In genomic region chr20:52060794-52061714, GRCh38 we compare ENCODE assay signal across 9 cellular contexts.
DNase-seq lines count a peak whose midpoint lies in the region; ATAC-seq and TF ChIP-seq lines count a peak whose summit lies in the region.
"Had no signal": no experiment of that assay in that cellular context is flagged by ENCODE, and none has a peak within 500 bp of the region (broad histone marks: within the 10 kb centered on the region; RNA-seq: fewer than 3 reads in every experiment).

No MANE protein-coding gene starts in this region.

- no peaks in the 10 kb centered on the region for H3K36me3 ChIP-seq in HCT116 (ENCODE audit: control insufficient read depth in 1 of 2, insufficient read depth in 2 of 2, low read length in 2 of 2)
- no peaks in the 10 kb centered on the region for H3K36me3 ChIP-seq in uterus

- no peak overlapping the region for H3K9ac ChIP-seq in HCT116 (ENCODE audit: low read length)

- CTCF ChIA-PET in HCT116 (lab: Charles Lee) = interaction anchor here (0.5 to 3.1 kb wide), 10 partner anchors 261 to 466 kb away, joined by 3 to 14 read pairs (median 4); partner anchors contain the start of gene ATP9A

- no peak overlapping the region for H3K4me3 Mint-ChIP-seq in glutamatergic neuron (ENCODE audit: unreplicated experiment)
- H3K4me3 Mint-ChIP-seq: natural killer cell treated with Interleukin-12 subunit alpha and Interleukin-12 subunit beta and Interleukin-15 and Interleukin-18, amount 100 ng/mL, for 72 hours had no signal

- POLR2A ChIA-PET in HCT116 (lab: Charles Lee) = interaction anchor here (0.7 kb wide), 1 partner anchor 1268 kb away, joined by 4 read pairs; no protein-coding TSS in a partner anchor

- no peaks in the 10 kb centered on the region for H3K4me1 Mint-ChIP-seq in glutamatergic neuron (ENCODE audit: low read depth, unreplicated experiment)

- no peaks in the 10 kb centered on the region for H3K79me2 ChIP-seq in HCT116 (ENCODE audit: insufficient read depth, low read length)

- peak; percentile 89 for TF ChIP-seq RAD21 in HCT116 (IDR thresholded peaks at IDR 0.05; ENCODE audit: low read depth)

- peaks cover 0 to 12% of the 10 kb centered on the region in 2 experiments; a peak in 1 of 4 replicates for H3K4me1 ChIP-seq in HCT116 (ENCODE audit: control insufficient read depth in 1 of 2, insufficient read depth in 2 of 2, low read length in 2 of 2)
- no peaks in the 10 kb centered on the region for H3K4me1 ChIP-seq in uterus

- no peak overlapping the region for H3K4me2 ChIP-seq in HCT116 (ENCODE audit: low read length)

- H3K9me3 Mint-ChIP-seq in glutamatergic neuron (ENCODE audit: unreplicated experiment) = no peaks in the 10 kb centered on the region

- H3K9me3 ChIP-seq in HCT116 (ENCODE audit: control insufficient read depth in 1 of 2, insufficient read depth in 1 of 2, low read depth in 1 of 2, low read length in 2 of 2) (peaks cover 0 to 5% of the 10 kb centered on the region in 2 experiments; a peak in 1 of 4 replicates), uterus (peaks cover 0 to 10% of the 10 kb centered on the region in 2 donors)

- no peaks in the 10 kb centered on the region for H4K20me1 ChIP-seq in HCT116 (ENCODE audit: insufficient read depth)

- H3K27me3 ChIP-seq in HCT116 (ENCODE audit: insufficient read depth, low read length) (no peaks in the 10 kb centered on the region), uterus (no peaks in the 10 kb centered on the region)

- ATAC-seq in HCT116 (peak; percentile 70), GM18498 (IDR thresholded peaks at IDR 0.05; ENCODE audit: unreplicated experiment) (no peak)
- ATAC-seq: natural killer cell treated with Interleukin-12 subunit alpha and Interleukin-12 subunit beta and Interleukin-15 and Interleukin-18, amount 100 ng/mL, for 72 hours had no signal

- H3K4me3 ChIP-seq in HCT116 (replicated peaks in 1 of 2; ENCODE audit: low read depth in 1 of 2, low read length in 2 of 2) (no peak overlapping the region), uterus (no peak overlapping the region)

- H3K27ac ChIP-seq in HCT116 (ENCODE audit: low read depth, low read length) (no peak overlapping the region), VCaP (peak overlapping the region; percentile 50), uterus (no peak overlapping the region)

- peak; percentile 50 to 58 (median 57); a peak in 5 of 6 replicates for TF ChIP-seq CTCF in HCT116 (IDR thresholded peaks at IDR 0.05 in 2 of 3, conservative IDR thresholded peaks at IDR 0.05 in 1 of 3; ENCODE audit: borderline replicate concordance in 1 of 3, insufficient read depth in 1 of 3, low read depth in 2 of 3, low read length in 2 of 3)
- TF ChIP-seq CTCF in VCaP (conservative IDR thresholded peaks at IDR 0.05) = peak; percentile 97
- no peak for TF ChIP-seq CTCF in uterus (IDR thresholded peaks at IDR 0.05)
- no peak for TF ChIP-seq CTCF in glutamatergic neuron (IDR thresholded peaks at IDR 0.05; ENCODE audit: partially characterized antibody, unreplicated experiment)

- no TSS peak for BruUV-seq in HCT116 (replicated peaks; lab: Mats Ljungman, UMichigan)

- no peaks in the 10 kb centered on the region for H3K9me2 ChIP-seq in HCT116 (ENCODE audit: insufficient read depth)

- DNase-seq in A172 (ENCODE audit: low spot score) (peak; percentile 26), HCT116 (ENCODE audit: low read depth, low spot score) (peak; percentile 12), iPS-NIHi7 (ENCODE audit: extremely low spot score) (peak; percentile 77), uterus (no peak), activated T-cell treated with anti-CD3 and anti-CD28 coated beads for 4 hours (no peak), glutamatergic neuron (no peak)

- H3K27ac Mint-ChIP-seq in glutamatergic neuron (ENCODE audit: unreplicated experiment) = no peak overlapping the region

- no peak overlapping the region for H2AFZ ChIP-seq in HCT116 (ENCODE audit: low read depth, low read length, poor library complexity, severe bottlenecking)

- no peaks in the 10 kb centered on the region for H3K27me3 Mint-ChIP-seq in glutamatergic neuron (ENCODE audit: unreplicated experiment)
- H3K27me3 Mint-ChIP-seq: natural killer cell treated with Interleukin-12 subunit alpha and Interleukin-12 subunit beta and Interleukin-15 and Interleukin-18, amount 100 ng/mL, for 72 hours had no signal

- intact Hi-C loops in HCT116 (cut with micrococcal nuclease) = loop anchor here (2.0 to 5.0 kb wide), 3 partner anchors 260 to 422 kb away; no protein-coding TSS in a partner anchor
- intact Hi-C loops in uterus (cut with DNase I; ENCODE audit: low total_unique reads) = no loop called here

- TF ChIP-seq POLR2A in HCT116 (IDR thresholded peaks at IDR 0.05; ENCODE audit: borderline replicate concordance, extremely low read depth, insufficient read depth, insufficient read length) = no peak
- TF ChIP-seq POLR2A in uterus (IDR thresholded peaks at IDR 0.05) = no peak

- peaks cover 14% of the 10 kb centered on the region for H3K36me3 Mint-ChIP-seq in glutamatergic neuron (ENCODE audit: unreplicated experiment)

- RAD21 ChIA-PET in HCT116 (lab: Charles Lee; ENCODE audit: low non-redundant PET in 1 of 2, low total read pairs in 2 of 2, uncharacterized antibody in 2 of 2, unreplicated experiment in 2 of 2) = no interaction called here

TF ChIP-seq in HCT116, 20 proteins besides CTCF, POLR2A, EP300 and RAD21:
- TF ChIP-seq MAX (IDR thresholded peaks at IDR 0.05) (no peak), CEBPB (IDR thresholded peaks at IDR 0.05; ENCODE audit: low read depth) (no peak), EZH2 (IDR thresholded peaks at IDR 0.05) (no peak), EGR1 (IDR thresholded peaks at IDR 0.05; ENCODE audit: low read depth) (no peak), SP1 (IDR thresholded peaks at IDR 0.05; ENCODE audit: low read depth) (no peak), REST (IDR thresholded peaks at IDR 0.05; ENCODE audit: low read depth) (no peak), FOSL1 (IDR thresholded peaks at IDR 0.05; ENCODE audit: low read depth) (no peak), TCF7L2 (IDR thresholded peaks at IDR 0.05; ENCODE audit: borderline replicate concordance, extremely low read depth, insufficient read depth, insufficient read length) (no peak)

Comparison
In these comparisons a context has a peak if more than half of its experiments do, and no peak if none do; other contexts are left out.
1. DNase-seq: peak in A172 (single experiment), HCT116 (single experiment) and iPS-NIHi7 (single experiment); none in uterus (0 of 2), activated T-cell treated with anti-CD3 and anti-CD28 coated beads for 4 hours (single experiment) and glutamatergic neuron (single experiment).
2. CTCF ChIP-seq: peak in HCT116 (3 of 3) and VCaP (single experiment); none in uterus (0 of 4) and glutamatergic neuron (single experiment).